ENCODE assay signal across 1 cellular context in genomic region chr10:5243521-5243987, GRCh38.
TF ChIP-seq lines count a peak whose summit lies in the region.

No MANE protein-coding gene starts in this region.

TF ChIP-seq in HepG2, 621 proteins besides CTCF, POLR2A, EP300 and RAD21 (continued from another document and continues in another):
- TF ChIP-seq ZFY (CRISPR knock-in tag; IDR thresholded peaks at IDR 0.05) = no peak
- TF ChIP-seq ZNF83 (CRISPR knock-in tag; IDR thresholded peaks at IDR 0.05; ENCODE audit: borderline replicate concordance) = no peak
- no peak for TF ChIP-seq ZNF713 (CRISPR knock-in tag; IDR thresholded peaks at IDR 0.05)
- no peak for TF ChIP-seq CREB1 (IDR thresholded peaks at IDR 0.05)
- peak; percentile 69 for TF ChIP-seq CREB1 (CRISPR knock-in tag; IDR thresholded peaks at IDR 0.05)
- no peak for TF ChIP-seq MAFK (conservative IDR thresholded peaks at IDR 0.05 in 1 of 2, IDR thresholded peaks at IDR 0.05 in 1 of 2; ENCODE audit: low read length in 2 of 2)
- no peak for TF ChIP-seq ZBTB4 (CRISPR knock-in tag; IDR thresholded peaks at IDR 0.05; ENCODE audit: borderline replicate concordance)
- no peak for TF ChIP-seq TRIM22 (IDR thresholded peaks at IDR 0.05)
- peak; percentile 54; the same call in 1 of the 2 replicates for TF ChIP-seq ARNTL (CRISPR knock-in tag; IDR thresholded peaks at IDR 0.05)
- no peak for TF ChIP-seq RNF2 (conservative IDR thresholded peaks at IDR 0.05; ENCODE audit: low read depth)
- TF ChIP-seq PAF1 (CRISPR knock-in tag; IDR thresholded peaks at IDR 0.05) = no peak
- no peak for TF ChIP-seq ZNF747 (CRISPR knock-in tag; IDR thresholded peaks at IDR 0.05; ENCODE audit: borderline replicate concordance)
- no peak for TF ChIP-seq GTF3A (CRISPR knock-in tag; conservative IDR thresholded peaks at IDR 0.05)
- TF ChIP-seq RFX3 (CRISPR knock-in tag; IDR thresholded peaks at IDR 0.05) = no peak
- TF ChIP-seq RERE (CRISPR knock-in tag; IDR thresholded peaks at IDR 0.05; ENCODE audit: low read depth) = 0 out of 2 replicates have a peak, but pooled peaks have one; percentile 72
- no peak for TF ChIP-seq THAP9 (CRISPR knock-in tag; IDR thresholded peaks at IDR 0.05; ENCODE audit: borderline replicate concordance)
- no peak for TF ChIP-seq HNRNPUL1 (IDR thresholded peaks at IDR 0.05; ENCODE audit: low read depth, low read length)
- peak; percentile 80 for TF ChIP-seq CEBPG (CRISPR knock-in tag; IDR thresholded peaks at IDR 0.05)
- TF ChIP-seq ZNF484 (CRISPR knock-in tag; IDR thresholded peaks at IDR 0.05; ENCODE audit: borderline replicate concordance, low read depth) = no peak
- TF ChIP-seq PRMT3 (CRISPR knock-in tag; IDR thresholded peaks at IDR 0.05; ENCODE audit: borderline replicate concordance, low read depth) = no peak
- no peak; the same call in 1 of the 2 replicates for TF ChIP-seq E2F1 (CRISPR knock-in tag; IDR thresholded peaks at IDR 0.05)
- no peak; the same call in 1 of the 2 replicates for TF ChIP-seq ZNF292 (CRISPR knock-in tag; IDR thresholded peaks at IDR 0.05; ENCODE audit: borderline replicate concordance, low read depth)
- TF ChIP-seq MAZ (IDR thresholded peaks at IDR 0.05; ENCODE audit: borderline replicate concordance, low read depth, low read length) = no peak
- no peak for TF ChIP-seq MAZ (CRISPR knock-in tag; IDR thresholded peaks at IDR 0.05; ENCODE audit: low read depth)
- no peak for TF ChIP-seq ZNF775 (CRISPR knock-in tag; IDR thresholded peaks at IDR 0.05; ENCODE audit: borderline replicate concordance)
- no peak for TF ChIP-seq SNRNP70 (IDR thresholded peaks at IDR 0.05; ENCODE audit: low read depth, low read length)
- TF ChIP-seq HOXA3 (CRISPR knock-in tag; IDR thresholded peaks at IDR 0.05) = peak; percentile 62; the same call in 1 of the 2 replicates
- TF ChIP-seq ZBTB33 (CRISPR knock-in tag; IDR thresholded peaks at IDR 0.05) = peak; percentile 61; the same call in 1 of the 2 replicates
- no peak for TF ChIP-seq ZNF550 (CRISPR knock-in tag; IDR thresholded peaks at IDR 0.05; ENCODE audit: borderline replicate concordance)
- TF ChIP-seq IRF2 (CRISPR knock-in tag; IDR thresholded peaks at IDR 0.05) = peak; percentile 66; the same call in 1 of the 2 replicates
- TF ChIP-seq SMYD3 (CRISPR knock-in tag; IDR thresholded peaks at IDR 0.05) = peak; percentile 56; the same call in 1 of the 2 replicates
- peak; percentile 59; the same call in 1 of the 2 replicates for TF ChIP-seq ADNP (CRISPR knock-in tag; IDR thresholded peaks at IDR 0.05)
- no peak for TF ChIP-seq ZNF740 (CRISPR knock-in tag; IDR thresholded peaks at IDR 0.05)
- TF ChIP-seq NAIF1 (CRISPR knock-in tag; IDR thresholded peaks at IDR 0.05; ENCODE audit: borderline replicate concordance) = no peak
- TF ChIP-seq KDM5A (IDR thresholded peaks at IDR 0.05; ENCODE audit: borderline replicate concordance, low read length) = no peak
- TF ChIP-seq DNMT3B (CRISPR knock-in tag; conservative IDR thresholded peaks at IDR 0.05) = no peak
- no peak for TF ChIP-seq POLR2AphosphoS5 (IDR thresholded peaks at IDR 0.05; ENCODE audit: low read depth, low read length)
- TF ChIP-seq ZNF441 (CRISPR knock-in tag; IDR thresholded peaks at IDR 0.05; ENCODE audit: borderline replicate concordance) = no peak
- peak; percentile 90 for TF ChIP-seq HDAC2 (CRISPR knock-in tag; IDR thresholded peaks at IDR 0.05)
- TF ChIP-seq ZSCAN25 (CRISPR knock-in tag; IDR thresholded peaks at IDR 0.05) = no peak
- TF ChIP-seq ZNF383 (CRISPR knock-in tag; IDR thresholded peaks at IDR 0.05; ENCODE audit: borderline replicate concordance) = no peak
- no peak for TF ChIP-seq ATF7 (IDR thresholded peaks at IDR 0.05)
- TF ChIP-seq ATF7 (CRISPR knock-in tag; IDR thresholded peaks at IDR 0.05) = no peak
- peak; percentile 99 for TF ChIP-seq PPARG (CRISPR knock-in tag; conservative IDR thresholded peaks at IDR 0.05)
- TF ChIP-seq SIN3B (IDR thresholded peaks at IDR 0.05; ENCODE audit: low read length) = no peak
- peak; percentile 97 for TF ChIP-seq NCOA2 (CRISPR knock-in tag; IDR thresholded peaks at IDR 0.05)
- no peak for TF ChIP-seq GABPA (IDR thresholded peaks at IDR 0.05; ENCODE audit: low read depth, low read length)
- TF ChIP-seq GABPA (CRISPR knock-in tag; IDR thresholded peaks at IDR 0.05; ENCODE audit: low read depth) = peak; percentile 41
- TF ChIP-seq NFKB2 (CRISPR knock-in tag; IDR thresholded peaks at IDR 0.05; ENCODE audit: borderline replicate concordance) = no peak
